8 cellular contexts compared by ENCODE assay signal in genomic region chr1:37930246-37931142, GRCh38. TPM values are rescaled to one million over a fixed set of nuclear protein-coding genes. Genes with fewer than 3 reads are reported as not detected.
DNase-seq lines count a peak whose midpoint lies in the region; ATAC-seq, FAIRE-seq and TF ChIP-seq lines count a peak whose summit lies in the region.

No MANE protein-coding gene starts in this region.

- H3K27me3 ChIP-seq in RWPE2 (ENCODE audit: insufficient read depth, poor library complexity, severe bottlenecking) (no peaks in the 10 kb centered on the region), bronchial epithelial cell (ENCODE audit: control insufficient read depth, insufficient read depth, low read length) (no peaks in the 10 kb centered on the region), upper lobe of left lung (no peaks in the 10 kb centered on the region)

- H3K4me3 Mint-ChIP-seq in naive B cell = peak overlapping the region; percentile 89 to 99 (median 97)

- H3K36me3 ChIP-seq in RWPE2 (ENCODE audit: low read depth) = no peaks in the 10 kb centered on the region
- no peaks in the 10 kb centered on the region for H3K36me3 ChIP-seq in bronchial epithelial cell (ENCODE audit: control insufficient read depth, insufficient read depth, low read length)
- peaks cover 0 to 17% (median 4%) of the 10 kb centered on the region in 4 donors for H3K36me3 ChIP-seq in upper lobe of left lung

- H3K36me3 Mint-ChIP-seq in naive B cell = peaks cover 0 to 3% of the 10 kb centered on the region in 2 donors

- TF ChIP-seq CTCF in GM12864 (IDR thresholded peaks at IDR 0.05; ENCODE audit: low read depth, low read length, missing control alignments) (no peak), RWPE2 (IDR thresholded peaks at IDR 0.05; ENCODE audit: poor library complexity, severe bottlenecking) (no peak), bronchial epithelial cell (IDR thresholded peaks at IDR 0.05; ENCODE audit: insufficient read depth, low read length, severe bottlenecking) (no peak), upper lobe of left lung (IDR thresholded peaks at IDR 0.05) (no peak)

- no peak for FAIRE-seq in bronchial epithelial cell (lab: Jason Lieb, UNC)

- DNase-seq in GM12864 (ENCODE audit: low read depth) (no peak), RWPE2 (ENCODE audit: low spot score) (no peak), bronchial epithelial cell (ENCODE audit: low read depth) (peak; percentile 57), naive B cell (no peak), upper lobe of left lung (peak in 1 of 2 donors; percentile 85), GM03348 (ENCODE audit: low spot score) (no peak), SKM-1 (lab: John Stamatoyannopoulos, UW; ENCODE audit: unreplicated experiment) (no peak)

- H3K9me3 Mint-ChIP-seq in naive B cell = no peaks in the 10 kb centered on the region

- ATAC-seq in RWPE2 (ENCODE audit: low read depth) (no peak), naive B cell (ENCODE audit: low read depth in 2 of 2) (no peak), upper lobe of left lung (ENCODE audit: low FRiP score in 2 of 2) (peak; percentile 21 to 72), HG03108 (IDR thresholded peaks at IDR 0.05; ENCODE audit: unreplicated experiment) (no peak)

- peak overlapping the region in 4 of 6 donors; percentile 26 to 78 (median 75) for H3K27ac Mint-ChIP-seq in naive B cell

- TF ChIP-seq EP300 in upper lobe of left lung (IDR thresholded peaks at IDR 0.05) = peak in 2 of 4 donors; percentile 43 to 83

- peaks cover 20% of the 10 kb centered on the region for H3K4me1 ChIP-seq in RWPE2 (ENCODE audit: insufficient read depth, poor library complexity, severe bottlenecking)
- H3K4me1 ChIP-seq in upper lobe of left lung = peaks cover 20 to 44% (median 35%) of the 10 kb centered on the region in 4 donors

- H3K27ac ChIP-seq in RWPE2 (ENCODE audit: poor library complexity, severe bottlenecking) = peak overlapping the region; percentile 65
- H3K27ac ChIP-seq in upper lobe of left lung = peak overlapping the region; percentile 77 to 91 (median 84)

- peaks cover 35 to 63% (median 47%) of the 10 kb centered on the region in 3 donors for H3K4me1 Mint-ChIP-seq in naive B cell

- peak in 2 of 4 donors; percentile 28 to 63 for TF ChIP-seq POLR2A in upper lobe of left lung (IDR thresholded peaks at IDR 0.05)

- no peaks in the 10 kb centered on the region for H3K27me3 Mint-ChIP-seq in naive B cell

- H3K4me3 ChIP-seq in GM12864 (ENCODE audit: low read depth, low read length) = peak overlapping the region; percentile 92
- H3K4me3 ChIP-seq in RWPE2 (ENCODE audit: severe bottlenecking) = peak overlapping the region; percentile 63
- H3K4me3 ChIP-seq in bronchial epithelial cell (ENCODE audit: low read depth, low read length) = peak overlapping the region; percentile 84
- peak overlapping the region; percentile 67 to 92 (median 84) for H3K4me3 ChIP-seq in upper lobe of left lung

- H3K9me3 ChIP-seq in RWPE2 (ENCODE audit: severe bottlenecking) = no peaks in the 10 kb centered on the region
- H3K9me3 ChIP-seq in upper lobe of left lung = no peaks in the 10 kb centered on the region

- WGBS in upper lobe of left lung, 2 donors = 62 to 63% methylated on average over 13 of the region's 13 CpGs

RNA-seq across cellular contexts. Expression of gene INPP5B, which starts 16.4 kb away (rescaled TPM):
- 5.6 and 8.4 TPM in 2 replicates for total RNA-seq in bronchial epithelial cell
- 10 to 100 TPM; 15.7 to 25.5 (median 22.3) TPM for polyA plus RNA-seq in naive B cell (ENCODE audit: low read depth in 6 of 6)
- 100 to 1,000 TPM in 1 of 6 donors, 10 to 100 TPM in 5; 25.8 to 201 (median 44.1) TPM for total RNA-seq in upper lobe of left lung

RNA-seq across cellular contexts. Expression of gene SF3A3, which starts 59.3 kb away (rescaled TPM):
- 83.2 and 90.6 TPM in 2 replicates for total RNA-seq in bronchial epithelial cell
- 100 to 1,000 TPM in 4 of 6 donors, 10 to 100 TPM in 2; 81.3 to 109 (median 101) TPM for polyA plus RNA-seq in naive B cell (ENCODE audit: low read depth in 6 of 6)
- total RNA-seq in upper lobe of left lung = 10 to 100 TPM; 36.5 to 80.7 (median 42.8) TPM

Comparison
In these comparisons a context has a peak if more than half of its experiments do, and no peak if none do; other contexts are left out.
1. ATAC-seq: peak in upper lobe of left lung (2 of 2); none in RWPE2 (single experiment), naive B cell (0 of 2) and HG03108 (single experiment).
2. Peak in every context shown above with its lines, with median percentiles within 50 percentile points of each other: H3K4me3 ChIP-seq.